18 cellular contexts compared by ENCODE assay signal in the genomic region with DNA sequence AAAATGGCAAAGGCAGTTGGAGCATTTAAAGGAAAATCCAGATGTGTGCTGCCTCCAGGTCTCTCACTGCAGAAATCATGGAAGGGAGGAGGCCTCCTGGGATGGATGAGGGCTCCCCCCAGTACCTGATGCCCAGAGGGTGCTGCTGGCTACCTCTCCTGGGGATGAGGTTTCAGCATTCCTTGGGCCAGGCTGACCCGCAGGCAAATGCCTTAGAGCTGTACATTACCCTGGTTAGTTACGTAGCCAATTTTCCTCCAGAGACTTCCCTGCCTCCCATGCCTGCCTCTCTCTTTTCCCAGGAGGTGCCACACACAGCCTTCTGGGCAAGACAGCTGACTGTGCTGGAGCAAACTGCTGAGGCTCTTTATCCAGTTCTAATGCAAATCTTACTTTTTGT.
DNase-seq lines count a peak whose midpoint lies in the region; ATAC-seq and TF ChIP-seq lines count a peak whose summit lies in the region.
"Had no signal": no experiment of that assay in that cellular context is flagged by ENCODE, and none has a peak within 500 bp of the region (broad histone marks: within the 10 kb centered on the region; RNA-seq: fewer than 3 reads in every experiment).

No MANE protein-coding gene starts in this region.

- peaks cover 40 to 66% of the 10 kb centered on the region in 2 donors for H3K4me1 ChIP-seq in gastrocnemius medialis
- H3K4me1 ChIP-seq: HAP-1 had no signal

- no peaks in the 10 kb centered on the region for H3K9me3 ChIP-seq in gastrocnemius medialis
- H3K9me3 ChIP-seq: HAP-1 had no signal

- peak overlapping the region; percentile 77 to 97 (median 89) for H3K27ac Mint-ChIP-seq in immature natural killer cell
- H3K27ac Mint-ChIP-seq: B cell had no signal

- peak overlapping the region in 4 of 5 donors; percentile 10 to 46 (median 42) for H3K4me3 Mint-ChIP-seq in immature natural killer cell
- H3K4me3 Mint-ChIP-seq: B cell had no signal

- H3K27ac ChIP-seq in gastrocnemius medialis = peak overlapping the region in 3 of 4 donors; percentile 2 to 79 (median 58)
- H3K27ac ChIP-seq: KMS-11, PC-9 had no signal

- peaks cover 96 to 100% of the 10 kb centered on the region in 2 donors for H3K4me1 Mint-ChIP-seq in immature natural killer cell

- in situ Hi-C loops in gastrocnemius medialis (cut with MboI; ENCODE audit: low sequenced_read_pairs in 4 of 4) = no loop called here

- intact Hi-C loops in cardiac septum (cut with DNase I) = loop anchor here (10.0 kb wide), 1 partner anchor 126 kb away; no protein-coding TSS in a partner anchor
- intact Hi-C loops in left cardiac atrium (cut with DNase I) = no loop called here
- intact Hi-C loops in gastrocnemius medialis (cut with DNase I; ENCODE audit: low total_unique reads) = no loop called here

- H3K27me3 Mint-ChIP-seq in immature natural killer cell (ENCODE audit: low read depth in 3 of 3) = peaks cover 0 to 9% (median 0%) of the 10 kb centered on the region in 3 donors
- H3K27me3 Mint-ChIP-seq: B cell had no signal

- H3K36me3 Mint-ChIP-seq in immature natural killer cell = peaks cover 14 to 45% (median 39%) of the 10 kb centered on the region in 3 donors

- H3K27me3 ChIP-seq in gastrocnemius medialis = no peaks in the 10 kb centered on the region

- H3K4me3 ChIP-seq in gastrocnemius medialis = no peak overlapping the region
- H3K4me3 ChIP-seq: GM12878, HAP-1, PC-9 had no signal

- H3K9me3 Mint-ChIP-seq in immature natural killer cell = no peaks in the 10 kb centered on the region

- peak; percentile 57 for DNase-seq in cardiac septum (ENCODE audit: low spot score)
- no peak for DNase-seq in left cardiac atrium
- no peak for DNase-seq in immature natural killer cell
- no peak for DNase-seq in gastrocnemius medialis
- DNase-seq in cerebellum (ENCODE audit: low spot score) = no peak
- DNase-seq in stimulated activated CD4-positive, alpha-beta T cell treated with anti-CD3 and anti-CD28 coated beads, Interleukin-2, amount 100 ng/mL, for 24 hours = no peak
- DNase-seq: DMS153, EL, MV-4-11, NCI-H1694 treated with DMSO at 0.1 percent for 48 hours, NCI-H226, NCI-H526 had no signal

- TF ChIP-seq CTCF in gastrocnemius medialis (IDR thresholded peaks at IDR 0.05 in 4 of 5, conservative IDR thresholded peaks at IDR 0.05 in 1 of 5) = no peak

- TF ChIP-seq POLR2A in gastrocnemius medialis (IDR thresholded peaks at IDR 0.05) = no peak

- ATAC-seq in left cardiac atrium (no peak), gastrocnemius medialis (no peak), GM19328 (IDR thresholded peaks at IDR 0.05; ENCODE audit: unreplicated experiment) (no peak)
- ATAC-seq: GM12878 had no signal

- H3K36me3 ChIP-seq in gastrocnemius medialis = no peaks in the 10 kb centered on the region
- H3K36me3 ChIP-seq: HAP-1 had no signal
